9 cellular contexts compared by ENCODE assay signal in the genomic region with DNA sequence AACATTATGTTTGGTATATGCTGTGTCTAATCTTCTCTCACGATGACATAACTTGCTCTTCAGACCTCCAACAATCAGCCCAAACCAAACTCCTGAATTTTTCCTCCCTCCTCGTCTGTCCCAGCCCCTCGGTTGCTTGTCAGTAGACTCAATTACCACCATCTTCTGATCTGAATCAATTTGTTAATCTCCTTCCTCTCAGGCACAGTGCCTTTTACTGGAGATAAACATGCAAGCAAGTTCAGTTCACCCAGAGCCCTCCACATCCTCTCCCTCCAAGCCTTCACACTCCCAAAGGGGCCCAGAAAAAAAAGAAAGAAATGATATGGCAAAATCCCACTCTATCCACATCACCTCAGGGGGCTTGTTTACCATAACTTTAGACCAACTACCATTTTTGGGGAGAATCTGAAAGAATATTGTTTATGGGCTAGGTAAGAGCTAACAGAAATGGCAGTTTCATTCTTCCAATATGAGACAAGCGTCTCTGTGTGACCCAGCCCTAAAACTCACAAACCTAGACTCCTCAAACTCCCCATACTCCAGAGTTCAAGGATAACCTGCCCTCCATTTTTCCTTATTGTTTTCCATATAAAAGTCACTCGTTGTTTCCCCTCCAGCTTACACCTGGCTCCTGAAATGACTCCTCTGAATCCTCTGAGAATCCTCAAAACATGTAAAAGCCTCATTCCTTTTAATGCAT. TPM values are rescaled to one million over a fixed set of nuclear protein-coding genes. Genes with fewer than 3 reads are reported as not detected.
DNase-seq lines count a peak whose midpoint lies in the region; ATAC-seq, FAIRE-seq and TF ChIP-seq lines count a peak whose summit lies in the region.
"Had no signal": no experiment of that assay in that cellular context is flagged by ENCODE, and none has a peak within 500 bp of the region (broad histone marks: within the 10 kb centered on the region; RNA-seq: fewer than 3 reads in every experiment).

No MANE protein-coding gene starts in this region.

- H3K4me1 ChIP-seq in Peyer's patch (peaks cover 0 to 26% (median 0%) of the 10 kb centered on the region in 4 donors), endothelial cell of umbilical vein (ENCODE audit: control insufficient read depth, extremely low read depth, insufficient read depth, low read length) (peaks cover 14% of the 10 kb centered on the region), ovary (ENCODE audit: insufficient read depth) (peaks cover 5% of the 10 kb centered on the region)

- H3K36me3 Mint-ChIP-seq in Calu3 (ENCODE audit: insufficient read depth, unreplicated experiment) = peaks cover 25% of the 10 kb centered on the region

- DNase-seq in Calu3 = no peak
- no peak for DNase-seq in Peyer's patch
- DNase-seq in endothelial cell of umbilical vein (ENCODE audit: low read depth, low spot score) = no peak
- no peak for DNase-seq in ovary
- no peak for DNase-seq in NCI-H226
- no peak for DNase-seq in activated CD4-positive, alpha-beta T cell treated with anti-CD3 and anti-CD28 coated beads for 4 hours
- no peak for DNase-seq in stimulated activated CD4-positive, alpha-beta T cell treated with anti-CD3 and anti-CD28 coated beads, Interleukin-4, amount 100 ng/mL, for 4 hours

- H3K4me2 ChIP-seq in endothelial cell of umbilical vein (ENCODE audit: insufficient read depth, low read length) = peak overlapping the region; percentile 72

- no peaks in the 10 kb centered on the region for H3K9me3 ChIP-seq in Peyer's patch
- H3K9me3 ChIP-seq in endothelial cell of umbilical vein (replicated peaks; ENCODE audit: control insufficient read depth, insufficient read depth, low read length) = no peaks in the 10 kb centered on the region
- H3K9me3 ChIP-seq in ovary = no peaks in the 10 kb centered on the region

- H3K27ac ChIP-seq in Peyer's patch (peak overlapping the region; percentile 84 to 97 (median 90)), endothelial cell of umbilical vein (ENCODE audit: insufficient read depth, low read depth, low read length) (no peak overlapping the region), ovary (no peak overlapping the region)

- TF ChIP-seq EP300 in ovary (IDR thresholded peaks at IDR 0.05) = no peak

- TF ChIP-seq POLR2A in Peyer's patch (IDR thresholded peaks at IDR 0.05) = no peak
- TF ChIP-seq POLR2A in endothelial cell of umbilical vein (IDR thresholded peaks at IDR 0.05; ENCODE audit: low read depth, low read length) = no peak
- no peak for TF ChIP-seq POLR2A in ovary (IDR thresholded peaks at IDR 0.05)

- no peaks in the 10 kb centered on the region for H3K36me3 ChIP-seq in Peyer's patch
- no peaks in the 10 kb centered on the region for H3K36me3 ChIP-seq in endothelial cell of umbilical vein (ENCODE audit: control insufficient read depth in 2 of 2, extremely low read depth in 1 of 2, insufficient read depth in 2 of 2, low read length in 2 of 2)
- no peaks in the 10 kb centered on the region for H3K36me3 ChIP-seq in ovary

- H3K9ac ChIP-seq in endothelial cell of umbilical vein (replicated peaks; ENCODE audit: extremely low read depth, insufficient read depth, low read length) = no peak overlapping the region

- H3K79me2 ChIP-seq in endothelial cell of umbilical vein (ENCODE audit: control insufficient read depth, insufficient read depth, low read length) = peaks cover 13% of the 10 kb centered on the region

- WGBS in ovary, 3 donors = 48 to 59% (median 56%) methylated on average over 5 of the region's 5 CpGs

- POLR2A ChIA-PET in endothelial cell of umbilical vein (lab: Charles Lee) = interaction anchor here (1.4 kb wide), 1 partner anchor 116 kb away, joined by 5 read pairs; no protein-coding TSS in a partner anchor

- H3K27me3 ChIP-seq in Peyer's patch = no peaks in the 10 kb centered on the region
- H3K27me3 ChIP-seq in endothelial cell of umbilical vein (ENCODE audit: control insufficient read depth in 2 of 2, insufficient read depth in 2 of 2, low read length in 2 of 2) = peaks cover 2 to 5% of the 10 kb centered on the region in 2 experiments
- H3K27me3 ChIP-seq in ovary = no peaks in the 10 kb centered on the region

- peaks cover 16% of the 10 kb centered on the region for H3K4me1 Mint-ChIP-seq in Calu3 (ENCODE audit: low read depth, unreplicated experiment)

- TF ChIP-seq CTCF in Calu3 (IDR thresholded peaks at IDR 0.05; ENCODE audit: unreplicated experiment) = no peak
- TF ChIP-seq CTCF in Peyer's patch (IDR thresholded peaks at IDR 0.05) = no peak
- no peak for TF ChIP-seq CTCF in endothelial cell of umbilical vein (IDR thresholded peaks at IDR 0.05; ENCODE audit: extremely low read depth in 1 of 2, insufficient read depth in 1 of 2, low read depth in 1 of 2, low read length in 2 of 2)
- no peak for TF ChIP-seq CTCF in ovary (IDR thresholded peaks at IDR 0.05)

- BruUV-seq in Calu3 (replicated peaks; lab: Mats Ljungman, UMichigan) = TSS peak; percentile 25
- BruUV-seq in endothelial cell of umbilical vein (replicated peaks; lab: Mats Ljungman, UMichigan) = no TSS peak

- FAIRE-seq in endothelial cell of umbilical vein (lab: Jason Lieb, UNC) = no peak
- FAIRE-seq: islet of Langerhans had no signal

- intact Hi-C loops in Calu3 (cut with micrococcal nuclease; ENCODE audit: unreplicated experiment) = no loop called here
- intact Hi-C loops in endothelial cell of umbilical vein (cut with micrococcal nuclease) = loop anchor here (5.0 kb wide), 1 partner anchor 89 kb away; no protein-coding TSS in a partner anchor
- intact Hi-C loops in ovary (cut with DNase I) = loop anchor here in 2 of 4 donors (5.0 to 10.0 kb wide), 2 partner anchors 114 to 117 kb away; no protein-coding TSS in a partner anchor

- dilution Hi-C loops in endothelial cell of umbilical vein (cut with MboI; ENCODE audit: extremely low pct_ligation_motif_present, low sequenced_read_pairs) = no loop called here

- H3K27me3 Mint-ChIP-seq in Calu3 (ENCODE audit: unreplicated experiment) = no peaks in the 10 kb centered on the region

- H2AFZ ChIP-seq in endothelial cell of umbilical vein (ENCODE audit: low read depth, low read length) = no peak overlapping the region

- peak overlapping the region; percentile 88 to 99 (median 94) for H3K4me3 ChIP-seq in Peyer's patch
- peak overlapping the region in 2 of 3 experiments; percentile 44 to 68 for H3K4me3 ChIP-seq in endothelial cell of umbilical vein (replicated peaks in 1 of 3; ENCODE audit: insufficient read depth in 1 of 3, low read depth in 1 of 3, low read length in 3 of 3)
- peak overlapping the region; percentile 88 for H3K4me3 ChIP-seq in ovary

- no peaks in the 10 kb centered on the region for H3K9me1 ChIP-seq in endothelial cell of umbilical vein (replicated peaks; ENCODE audit: control insufficient read depth, extremely low read depth, insufficient read depth, low read length)

- CTCF ChIA-PET in Calu3 (lab: Charles Lee) (interaction anchor here (1.2 kb wide), 1 partner anchor 25 kb away, joined by 3 read pairs; no protein-coding TSS in a partner anchor), endothelial cell of umbilical vein (lab: Charles Lee) (interaction anchor here (0.9 to 1.4 kb wide), 5 partner anchors 20 to 109 kb away, joined by 3 to 4 read pairs (median 4); no protein-coding TSS in a partner anchor)

- peak overlapping the region; percentile 85 for H3K4me3 Mint-ChIP-seq in Calu3 (ENCODE audit: low read depth, unreplicated experiment)

- H3K9me3 Mint-ChIP-seq in Calu3 (ENCODE audit: low read depth, unreplicated experiment) = no peaks in the 10 kb centered on the region

- no peak overlapping the region for H3K27ac Mint-ChIP-seq in Calu3 (ENCODE audit: unreplicated experiment)

- no peak for ATAC-seq in GM19324 (IDR thresholded peaks at IDR 0.05; ENCODE audit: low FRiP score, unreplicated experiment)

- no peaks in the 10 kb centered on the region for H4K20me1 ChIP-seq in endothelial cell of umbilical vein (replicated peaks; ENCODE audit: control insufficient read depth, extremely low read depth, insufficient read depth, low read length)

TF ChIP-seq in endothelial cell of umbilical vein, 7 proteins besides CTCF, POLR2A, EP300 and RAD21:
- TF ChIP-seq, protein P1, sequence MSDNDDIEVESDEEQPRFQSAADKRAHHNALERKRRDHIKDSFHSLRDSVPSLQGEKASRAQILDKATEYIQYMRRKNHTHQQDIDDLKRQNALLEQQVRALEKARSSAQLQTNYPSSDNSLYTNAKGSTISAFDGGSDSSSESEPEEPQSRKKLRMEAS (IDR thresholded peaks at IDR 0.05; ENCODE audit: insufficient read depth, insufficient read length) = no peak
- TF ChIP-seq POLR2AphosphoS5 (IDR thresholded peaks at IDR 0.05; ENCODE audit: insufficient read depth, low read depth, low read length) (no peak), GATA2 (IDR thresholded peaks at IDR 0.05; ENCODE audit: insufficient read depth, insufficient read length, low read depth, low read length) (no peak), JUN (IDR thresholded peaks at IDR 0.05; ENCODE audit: borderline replicate concordance, insufficient read depth, insufficient read length, low read depth) (no peak), MYC (IDR thresholded peaks at IDR 0.05; ENCODE audit: low read depth, low read length) (no peak), EZH2 (IDR thresholded peaks at IDR 0.05; ENCODE audit: borderline replicate concordance, low read depth, low read length, severe bottlenecking) (no peak), FOS (IDR thresholded peaks at IDR 0.05; ENCODE audit: borderline replicate concordance, insufficient read depth, low read length) (no peak)

RNA-seq across cellular contexts. Expression of a gene that starts 1.5 kb away (rescaled TPM):
- total RNA-seq in Calu3 (2022) = 12.3 and 13.4 TPM in 2 replicates
- total RNA-seq in Peyer's patch = 10 to 100 TPM; 26.8 to 51.7 (median 44.9) TPM
- 21.7 and 25.8 TPM in 2 replicates for total RNA-seq in endothelial cell of umbilical vein
- polyA plus RNA-seq in endothelial cell of umbilical vein = 12.5 and 13.3 TPM in 2 replicates
- 14.5 and 15.7 TPM in 2 replicates for polyA plus RNA-seq in endothelial cell of umbilical vein (2011; cell fraction: cytosol; rRNA removed)
- polyA plus RNA-seq in endothelial cell of umbilical vein (2011; cell fraction: nucleus; rRNA removed) = 19.2 and 20.3 TPM in 2 replicates
- polyA plus RNA-seq in endothelial cell of umbilical vein (2012) = 17.4 and 20.3 TPM in 2 replicates
- polyA minus RNA-seq in endothelial cell of umbilical vein = 27.3 and 32.4 TPM in 2 replicates
- 14.3 TPM for polyA minus RNA-seq in endothelial cell of umbilical vein (2011; cell fraction: cytosol; rRNA and poly(A)+ RNA removed)
- 15.1 and 20.7 TPM in 2 replicates for polyA minus RNA-seq in endothelial cell of umbilical vein (2011; cell fraction: nucleus; rRNA and poly(A)+ RNA removed)
- total RNA-seq in ovary = 10 to 100 TPM; 20.9 to 36.7 (median 31.7) TPM
- polyA plus RNA-seq in ovary = 10 to 100 TPM; 13.9 to 31.4 TPM

Comparison
In these comparisons a context has a peak if more than half of its experiments do, and no peak if none do; other contexts are left out.
1. H3K27ac ChIP-seq: peak in Peyer's patch (4 of 4); none in endothelial cell of umbilical vein (single experiment) and ovary (0 of 2).
2. Peak in every context shown above with its lines, with median percentiles within 50 percentile points of each other: H3K4me3 ChIP-seq.